Comparison of ENCODE assay signal across 8 cellular contexts in genomic region chr1:108561145-108561458, GRCh38. TPM values are rescaled to one million over a fixed set of nuclear protein-coding genes. Genes with fewer than 3 reads are reported as not detected.
A peak's percentile ranks its signal among the peaks of the same experiment; 100 is the strongest.
DNase-seq lines count a peak whose midpoint lies in the region; ATAC-seq, FAIRE-seq and TF ChIP-seq lines count a peak whose summit lies in the region.

No MANE protein-coding gene starts in this region.

- no peak for FAIRE-seq in urothelium cell line (lab: Jason Lieb, UNC)

- no peaks in the 10 kb centered on the region for H3K9me3 Mint-ChIP-seq in endothelial cell (ENCODE audit: unreplicated experiment)

- no peak overlapping the region for H4K12ac ChIP-seq in trophoblast cell (ENCODE audit: low read depth, low read length)

- H3K23ac ChIP-seq in trophoblast cell (ENCODE audit: low read length), result no peak overlapping the region

- DNase-seq in GM12864 (ENCODE audit: low read depth), result no peak
- no peak for DNase-seq in MG63
- DNase-seq in endothelial cell (ENCODE audit: low spot score), result no peak
- no peak for DNase-seq in trophoblast cell
- DNase-seq in SW 1271 (lab: John Stamatoyannopoulos, UW), result no peak
- DNase-seq in urothelium cell line (ENCODE audit: low spot score), result no peak

- H3K4ac ChIP-seq in trophoblast cell (ENCODE audit: low read depth, low read length), result no peak overlapping the region

- ATAC-seq in HG03432 (IDR thresholded peaks at IDR 0.05; ENCODE audit: unreplicated experiment) (no peak), HG02642 (IDR thresholded peaks at IDR 0.05; ENCODE audit: poor library complexity, unreplicated experiment) (no peak)

- no peak overlapping the region for H2BK12ac ChIP-seq in trophoblast cell (ENCODE audit: low read length)

- peaks cover 27% of the 10 kb centered on the region for H3K4me1 Mint-ChIP-seq in endothelial cell (ENCODE audit: unreplicated experiment)

- no peak overlapping the region for H3K27ac Mint-ChIP-seq in endothelial cell (ENCODE audit: unreplicated experiment)

- no peak overlapping the region for H3K27ac ChIP-seq in trophoblast cell (ENCODE audit: low read depth, low read length)

- no peak overlapping the region for H2AK5ac ChIP-seq in trophoblast cell (ENCODE audit: low read length)

- H3K18ac ChIP-seq in trophoblast cell (ENCODE audit: low read length), result no peak overlapping the region

- H3K4me1 ChIP-seq in trophoblast cell (ENCODE audit: control insufficient read depth in 1 of 2, insufficient read depth in 2 of 2, low read length in 2 of 2), result peaks cover 0 to 3% of the 10 kb centered on the region in 2 experiments

- no peak overlapping the region for H2BK5ac ChIP-seq in trophoblast cell (ENCODE audit: low read depth, low read length, poor library complexity)

- H3K9me3 ChIP-seq in MG63, result no peaks in the 10 kb centered on the region
- no peaks in the 10 kb centered on the region for H3K9me3 ChIP-seq in trophoblast cell (ENCODE audit: insufficient read depth, low read depth, low read length)

- no peaks in the 10 kb centered on the region for H3K36me3 Mint-ChIP-seq in endothelial cell (ENCODE audit: low read depth, unreplicated experiment)

- H3K27me3 ChIP-seq in MG63, result no peaks in the 10 kb centered on the region
- no peaks in the 10 kb centered on the region for H3K27me3 ChIP-seq in trophoblast cell (ENCODE audit: insufficient read depth, low read length)

- H3K4me3 Mint-ChIP-seq in endothelial cell (ENCODE audit: unreplicated experiment), result peak overlapping the region; percentile 98

- H4K91ac ChIP-seq in trophoblast cell (ENCODE audit: low read depth, low read length), result no peak overlapping the region

- H2BK120ac ChIP-seq in trophoblast cell (ENCODE audit: insufficient read depth, low read length, poor library complexity), result no peak overlapping the region

- H3K79me1 ChIP-seq in trophoblast cell (ENCODE audit: low read length), result no peaks in the 10 kb centered on the region

- H4K8ac ChIP-seq in trophoblast cell (ENCODE audit: low read depth, low read length), result no peak overlapping the region

- peak overlapping the region; percentile 99 for H3K4me2 ChIP-seq in trophoblast cell (ENCODE audit: low read length)

- peaks cover 2% of the 10 kb centered on the region for H3K79me2 ChIP-seq in trophoblast cell (ENCODE audit: control insufficient read depth, insufficient read depth, low read length, poor library complexity)

- no peak overlapping the region for H3K14ac ChIP-seq in trophoblast cell (ENCODE audit: low read length)

- H3K9ac ChIP-seq in trophoblast cell (ENCODE audit: low read length), result no peak overlapping the region

- no peaks in the 10 kb centered on the region for H3K36me3 ChIP-seq in MG63
- no peaks in the 10 kb centered on the region for H3K36me3 ChIP-seq in trophoblast cell (ENCODE audit: control insufficient read depth in 1 of 2, insufficient read depth in 2 of 2, low read length in 2 of 2)

- TF ChIP-seq CTCF in GM12864 (IDR thresholded peaks at IDR 0.05; ENCODE audit: low read depth, low read length, missing control alignments) (no peak), endothelial cell (IDR thresholded peaks at IDR 0.05; ENCODE audit: unreplicated experiment) (no peak)

- H3K27me3 Mint-ChIP-seq in endothelial cell (ENCODE audit: unreplicated experiment), result peaks cover 2% of the 10 kb centered on the region

- no peak overlapping the region for H2AFZ ChIP-seq in trophoblast cell (ENCODE audit: insufficient read depth, low read length, poor library complexity)

- H3K4me3 ChIP-seq in GM12864 (ENCODE audit: low read depth, low read length), result peak overlapping the region; percentile 56
- peak overlapping the region; percentile 69 for H3K4me3 ChIP-seq in MG63
- H3K4me3 ChIP-seq in trophoblast cell (ENCODE audit: low read depth, low read length), result no peak overlapping the region

RNA-seq across cellular contexts. Expression of gene EEIG2, which starts 1.2 kb away (rescaled TPM):
- 26.7 and 47.5 TPM in 2 replicates for total RNA-seq in MG63 (2014; rRNA removed; shearing (Covaris generic); ENCODE audit: low replicate concordance)
- 18.8 TPM for total RNA-seq in endothelial cell (ENCODE audit: unreplicated experiment)
- polyA plus RNA-seq in trophoblast cell (2013), result 6.6 and 6.9 TPM in 2 replicates
